ENCODE assay signal across 10 cellular contexts in genomic region chr14:22885975-22886374, GRCh38. TPM values are rescaled to one million over a fixed set of nuclear protein-coding genes. Genes with fewer than 3 reads are reported as not detected.
DNase-seq lines count a peak whose midpoint lies in the region; ATAC-seq, FAIRE-seq and TF ChIP-seq lines count a peak whose summit lies in the region.
"Had no signal": no experiment of that assay in that cellular context is flagged by ENCODE, and none has a peak within 500 bp of the region (broad histone marks: within the 10 kb centered on the region; RNA-seq: fewer than 3 reads in every experiment).

No MANE protein-coding gene starts in this region.

- ATAC-seq in stimulated activated naive CD8-positive, alpha-beta T cell treated with anti-CD3 and anti-CD28 coated beads, Interleukin-15, Interleukin-2, amounts not matched to agents 100 U/mL and 50 U/mL, for 24 hours, result no peak
- ATAC-seq in K562 (no peak), HG03280 (IDR thresholded peaks at IDR 0.05; ENCODE audit: unreplicated experiment) (no peak)

- H3K27me3 ChIP-seq in K562 (ENCODE audit: control insufficient read depth in 2 of 2, insufficient read depth in 2 of 2, low read length in 2 of 2) (no peaks in the 10 kb centered on the region), muscle layer of colon (ENCODE audit: control insufficient read depth in 1 of 2, insufficient read depth in 2 of 2, low read length in 2 of 2) (no peaks in the 10 kb centered on the region)
- H3K27me3 ChIP-seq: brain microvascular endothelial cell had no signal

- in situ Hi-C loops in K562 (cut with MboI), result no loop called here

- POLR2A ChIA-PET in K562 (lab: Yijun Ruan, JAX), result interaction anchor here (0.6 to 1.6 kb wide), 6 partner anchors 10 to 336 kb away, joined by 3 to 6 read pairs (median 4); no protein-coding TSS in a partner anchor

- H3K27ac Mint-ChIP-seq in stimulated activated naive CD8-positive, alpha-beta T cell treated with anti-CD3 and anti-CD28 coated beads, Interleukin-15, Interleukin-2, amounts not matched to agents 100 ng/mL and 50 ng/mL, for 24 hours, result peak overlapping the region; percentile 24

- no peaks in the 10 kb centered on the region for H3K36me3 Mint-ChIP-seq in stimulated activated naive CD8-positive, alpha-beta T cell treated with anti-CD3 and anti-CD28 coated beads, Interleukin-15, Interleukin-2, amounts not matched to agents 100 ng/mL and 50 ng/mL, for 24 hours (ENCODE audit: low read depth)

- no peaks in the 10 kb centered on the region for H3K36me3 ChIP-seq in K562 (ENCODE audit: control insufficient read depth, insufficient read depth, low read length)
- H3K36me3 ChIP-seq in muscle layer of colon (ENCODE audit: insufficient read depth, low read length), result no peaks in the 10 kb centered on the region
- H3K36me3 ChIP-seq: brain microvascular endothelial cell had no signal

- CTCF ChIA-PET in K562 (lab: Yijun Ruan, JAX; ENCODE audit: low intra/inter-chr PET ratio), result interaction anchor here (0.5 kb wide), 1 partner anchor 329 kb away, joined by 3 read pairs; no protein-coding TSS in a partner anchor

- H3K4me2 ChIP-seq in K562 (ENCODE audit: insufficient read depth, low read length), result peak overlapping the region; percentile 87

- DNase-seq in stimulated activated naive CD8-positive, alpha-beta T cell treated with anti-CD3 and anti-CD28 coated beads, Interleukin-15, Interleukin-2, amounts not matched to agents 100 U/mL and 50 U/mL, for 24 hours, result no peak
- DNase-seq in K562 (ENCODE audit: extremely low read depth in 1 of 4, low spot score in 3 of 4), result no peak
- no peak for DNase-seq in NCI-H1092 (lab: John Stamatoyannopoulos, UW)
- DNase-seq in HPDE6-E6E7 (ENCODE audit: extremely low spot score), result no peak
- DNase-seq in NCI-H1417 (lab: John Stamatoyannopoulos, UW), result no peak
- DNase-seq: NCI-H187 treated with DMSO at 0.1 percent for 48 hours had no signal

- intact Hi-C loops in K562 (cut with micrococcal nuclease), result no loop called here

- no peaks in the 10 kb centered on the region for H4K20me1 ChIP-seq in K562 (replicated peaks; ENCODE audit: control insufficient read depth, insufficient read depth, low read length)

- 92% methylated on average over 15 of the region's 21 CpGs for WGBS in K562 (ENCODE audit: insufficient coverage, low coverage, missing lambda C conversion rate)

- no peaks in the 10 kb centered on the region for H3K9me1 ChIP-seq in K562 (ENCODE audit: control insufficient read depth, insufficient read depth, low read length)

- H3K4me1 ChIP-seq in K562 (replicated peaks in 1 of 2; ENCODE audit: control insufficient read depth in 2 of 2, insufficient read depth in 2 of 2, low read length in 2 of 2) (peaks cover 26 to 40% of the 10 kb centered on the region in 2 experiments), muscle layer of colon (ENCODE audit: insufficient read depth, low read length) (peaks cover 22% of the 10 kb centered on the region)

- peak overlapping the region; percentile 96 for H2AFZ ChIP-seq in K562 (ENCODE audit: low read depth, low read length)

- no peak for FAIRE-seq in K562 (lab: Jason Lieb, UNC)

- H3K9me3 ChIP-seq in K562 (replicated peaks; ENCODE audit: control insufficient read depth, insufficient read depth, low read depth, low read length) (no peaks in the 10 kb centered on the region), muscle layer of colon (ENCODE audit: low read length) (no peaks in the 10 kb centered on the region)

- H3K79me2 ChIP-seq in K562 (ENCODE audit: control insufficient read depth, insufficient read depth, low read length), result peaks cover 14% of the 10 kb centered on the region

- H3K4me3 ChIP-seq in K562 (no peak overlapping the region), muscle layer of colon (ENCODE audit: low read depth in 1 of 2, low read length in 2 of 2) (no peak overlapping the region)

- H3K27ac ChIP-seq in K562 (ENCODE audit: extremely low read depth, low read depth, low read length), result no peak overlapping the region
- peak overlapping the region; percentile 43 for H3K27ac ChIP-seq in muscle layer of colon (ENCODE audit: low read depth, low read length)
- H3K27ac ChIP-seq: brain microvascular endothelial cell had no signal

- no peak for TF ChIP-seq POLR2A in K562 (conservative IDR thresholded peaks at IDR 0.05)

- H3K27me3 Mint-ChIP-seq in stimulated activated naive CD8-positive, alpha-beta T cell treated with anti-CD3 and anti-CD28 coated beads, Interleukin-15, Interleukin-2, amounts not matched to agents 100 ng/mL and 50 ng/mL, for 24 hours, result no peaks in the 10 kb centered on the region

- no peaks in the 10 kb centered on the region for H3K9me3 Mint-ChIP-seq in stimulated activated naive CD8-positive, alpha-beta T cell treated with anti-CD3 and anti-CD28 coated beads, Interleukin-15, Interleukin-2, amounts not matched to agents 100 ng/mL and 50 ng/mL, for 24 hours

- H3K4me3 Mint-ChIP-seq in stimulated activated naive CD8-positive, alpha-beta T cell treated with anti-CD3 and anti-CD28 coated beads, Interleukin-15, Interleukin-2, amounts not matched to agents 100 ng/mL and 50 ng/mL, for 24 hours, result peak overlapping the region; percentile 52

- H3K4me1 Mint-ChIP-seq in stimulated activated naive CD8-positive, alpha-beta T cell treated with anti-CD3 and anti-CD28 coated beads, Interleukin-15, Interleukin-2, amounts not matched to agents 100 ng/mL and 50 ng/mL, for 24 hours (ENCODE audit: low read depth), result peaks cover 64% of the 10 kb centered on the region

- TF ChIP-seq EP300 in K562 (IDR thresholded peaks at IDR 0.05; ENCODE audit: low read length), result no peak

- no peak for TF ChIP-seq CTCF in K562 (IDR thresholded peaks at IDR 0.05 in 2 of 3, conservative IDR thresholded peaks at IDR 0.05 in 1 of 3; ENCODE audit: insufficient read depth in 2 of 3, low read depth in 1 of 3, low read length in 3 of 3)

- H3K9ac ChIP-seq in K562 (ENCODE audit: insufficient read depth in 1 of 2, low read depth in 2 of 2, low read length in 2 of 2) (peak overlapping the region in 1 of 2 experiments; percentile 91; a peak in 2 of 4 replicates), muscle layer of colon (ENCODE audit: low read length) (no peak overlapping the region)

- TSS peak; percentile 65 for BruUV-seq in K562 (replicated peaks; lab: Mats Ljungman, UMichigan)

- TF ChIP-seq RAD21 in K562 (CRISPR knock-in tag; conservative IDR thresholded peaks at IDR 0.05 in 1 of 2, IDR thresholded peaks at IDR 0.05 in 1 of 2), result no peak

RNA-seq across cellular contexts. Expression of gene REM2, which starts 3.0 kb away (rescaled TPM):
- 1.2 and 3.0 TPM in 2 replicates for total RNA-seq in K562 (2011; cell fraction: chromatin; rRNA removed; ENCODE audit: low replicate concordance)
- 3.0 and 3.8 TPM in 2 replicates for total RNA-seq in K562 (2011; cell fraction: nucleolus; rRNA removed)
- 2.4 and 2.7 TPM in 2 replicates for total RNA-seq in K562 (2011; cell fraction: nucleoplasm; rRNA removed)
- total RNA-seq in K562 (2014; rRNA removed), result 0.29 and 0.36 TPM in 2 replicates
- 0.18 and 0.51 TPM in 2 replicates for total RNA-seq in K562 (2014; rRNA removed; fragmentation: Illumina TruSeq; extraction: Trizol)
- 0.25 and 0.34 TPM in 2 replicates for total RNA-seq in K562 (2015; rRNA removed; fragmentation: Illumina TruSeq; extraction: Trizol)
- 0.40 and 0.69 TPM in 2 replicates for total RNA-seq in K562 (2021)
- polyA plus RNA-seq in K562 (2011; rRNA removed), result 0.91 and 1.0 TPM in 2 replicates
- 0.40 and 0.47 TPM in 2 replicates for polyA plus RNA-seq in K562 (2011; cell fraction: cytosol; rRNA removed)
- 1.2 and 2.3 TPM in 2 replicates for polyA plus RNA-seq in K562 (2011; cell fraction: nucleus; rRNA removed)
- polyA plus RNA-seq in K562 (2012), result 0.82 and 1.1 TPM in 2 replicates
- polyA plus RNA-seq in K562 (2014; fragmentation: Illumina TruSeq; extraction: Trizol), result 0.21 and 0.25 TPM in 2 replicates
- under 1 TPM; 0.38 to 0.50 TPM for polyA plus RNA-seq in K562 (2014; fragmentation: Nextera tagmentation; extraction: Ambion mirVana)
- 0.20 and 0.97 TPM in 2 replicates for polyA plus RNA-seq in K562 (2014; rRNA removed)
- 0.32 and 0.48 TPM in 2 replicates for polyA minus RNA-seq in K562 (2011; rRNA and poly(A)+ RNA removed)
- polyA minus RNA-seq in K562 (2011; cell fraction: cytosol; rRNA and poly(A)+ RNA removed), result not detected in 2 replicates
- polyA minus RNA-seq in K562 (2011; cell fraction: nucleus; rRNA and poly(A)+ RNA removed), result 0.81 and 1.9 TPM in 2 replicates

RNA-seq across cellular contexts. Expression of gene LRP10, which starts 14.4 kb away (rescaled TPM):
- total RNA-seq in K562 (2011; cell fraction: chromatin; rRNA removed; ENCODE audit: low replicate concordance), result 26.2 and 103 TPM in 2 replicates
- total RNA-seq in K562 (2011; cell fraction: nucleolus; rRNA removed), result 119 and 150 TPM in 2 replicates
- 79.0 and 80.1 TPM in 2 replicates for total RNA-seq in K562 (2011; cell fraction: nucleoplasm; rRNA removed)
- total RNA-seq in K562 (2014; rRNA removed) (10.9 and 14.9 TPM in 2 replicates), K562 (2014; rRNA removed; fragmentation: Illumina TruSeq; extraction: Trizol) (4.9 and 5.5 TPM in 2 replicates), K562 (2015; rRNA removed; fragmentation: Illumina TruSeq; extraction: Trizol) (6.9 and 8.1 TPM in 2 replicates), K562 (2021) (40.7 and 45.5 TPM in 2 replicates)
- polyA plus RNA-seq in K562 (2011; rRNA removed) (16.0 and 25.1 TPM in 2 replicates), K562 (2014; fragmentation: Illumina TruSeq; extraction: Trizol) (27.2 and 34.5 TPM in 2 replicates), K562 (2014; fragmentation: Nextera tagmentation; extraction: Ambion mirVana) (1 to 10 TPM; 1.3 to 2.3 TPM), K562 (2014; rRNA removed) (12.7 and 15.9 TPM in 2 replicates)
- 18.9 and 40.0 TPM in 2 replicates for polyA plus RNA-seq in K562 (2011; cell fraction: cytosol; rRNA removed)
- 17.1 and 30.2 TPM in 2 replicates for polyA plus RNA-seq in K562 (2011; cell fraction: nucleus; rRNA removed)
- 36.0 and 70.6 TPM in 2 replicates for polyA plus RNA-seq in K562 (2012)
- 15.2 and 24.3 TPM in 2 replicates for polyA minus RNA-seq in K562 (2011; rRNA and poly(A)+ RNA removed)
- polyA minus RNA-seq in K562 (2011; cell fraction: cytosol; rRNA and poly(A)+ RNA removed), result 36.7 and 48.5 TPM in 2 replicates
- polyA minus RNA-seq in K562 (2011; cell fraction: nucleus; rRNA and poly(A)+ RNA removed), result 16.7 and 17.0 TPM in 2 replicates

RNA-seq across cellular contexts. Expression of gene RBM23, which starts 33.0 kb away (rescaled TPM):
- 87.2 and 129 TPM in 2 replicates for total RNA-seq in K562 (2011; cell fraction: chromatin; rRNA removed; ENCODE audit: low replicate concordance)
- total RNA-seq in K562 (2011; cell fraction: nucleolus; rRNA removed), result 74.0 and 76.5 TPM in 2 replicates
- 81.6 and 84.0 TPM in 2 replicates for total RNA-seq in K562 (2011; cell fraction: nucleoplasm; rRNA removed)
- total RNA-seq in K562 (2014; rRNA removed) (46.0 and 68.2 TPM in 2 replicates), K562 (2014; rRNA removed; fragmentation: Illumina TruSeq; extraction: Trizol) (48.9 and 53.2 TPM in 2 replicates), K562 (2015; rRNA removed; fragmentation: Illumina TruSeq; extraction: Trizol) (66.8 and 73.0 TPM in 2 replicates), K562 (2021) (56.0 and 58.5 TPM in 2 replicates)
- polyA plus RNA-seq in K562 (2011; rRNA removed) (36.2 and 57.8 TPM in 2 replicates), K562 (2014; fragmentation: Illumina TruSeq; extraction: Trizol) (50.2 and 69.0 TPM in 2 replicates), K562 (2014; fragmentation: Nextera tagmentation; extraction: Ambion mirVana) (100 to 1,000 TPM in 1 of 2 experiments, 10 to 100 TPM in 1; 67.8 to 102 TPM), K562 (2014; rRNA removed) (47.1 and 50.4 TPM in 2 replicates)
- 57.1 and 82.5 TPM in 2 replicates for polyA plus RNA-seq in K562 (2011; cell fraction: cytosol; rRNA removed)
- 68.8 and 78.6 TPM in 2 replicates for polyA plus RNA-seq in K562 (2011; cell fraction: nucleus; rRNA removed)
- 43.1 and 49.8 TPM in 2 replicates for polyA plus RNA-seq in K562 (2012)
- polyA minus RNA-seq in K562 (2011; rRNA and poly(A)+ RNA removed), result 65.1 and 89.3 TPM in 2 replicates
- polyA minus RNA-seq in K562 (2011; cell fraction: cytosol; rRNA and poly(A)+ RNA removed), result 26.5 and 31.2 TPM in 2 replicates
- 24.9 and 39.5 TPM in 2 replicates for polyA minus RNA-seq in K562 (2011; cell fraction: nucleus; rRNA and poly(A)+ RNA removed)

RNA-seq across cellular contexts. Expression of gene PRMT5, which starts 43.2 kb away (rescaled TPM):
- 278 and 432 TPM in 2 replicates for total RNA-seq in K562 (2011; cell fraction: chromatin; rRNA removed; ENCODE audit: low replicate concordance)
- 251 and 313 TPM in 2 replicates for total RNA-seq in K562 (2011; cell fraction: nucleolus; rRNA removed)
- total RNA-seq in K562 (2011; cell fraction: nucleoplasm; rRNA removed), result 210 and 241 TPM in 2 replicates
- 123 and 171 TPM in 2 replicates for total RNA-seq in K562 (2014; rRNA removed)
- total RNA-seq in K562 (2014; rRNA removed; fragmentation: Illumina TruSeq; extraction: Trizol), result 222 and 228 TPM in 2 replicates
- total RNA-seq in K562 (2015; rRNA removed; fragmentation: Illumina TruSeq; extraction: Trizol), result 245 and 276 TPM in 2 replicates
- 246 and 247 TPM in 2 replicates for total RNA-seq in K562 (2021)
- polyA plus RNA-seq in K562 (2011; rRNA removed), result 409 and 552 TPM in 2 replicates
- 792 and 841 TPM in 2 replicates for polyA plus RNA-seq in K562 (2011; cell fraction: cytosol; rRNA removed)
- polyA plus RNA-seq in K562 (2011; cell fraction: nucleus; rRNA removed), result 583 and 596 TPM in 2 replicates
- polyA plus RNA-seq in K562 (2012), result 146 and 359 TPM in 2 replicates
- polyA plus RNA-seq in K562 (2014; fragmentation: Illumina TruSeq; extraction: Trizol), result 270 and 321 TPM in 2 replicates
- polyA plus RNA-seq in K562 (2014; fragmentation: Nextera tagmentation; extraction: Ambion mirVana), result 100 to 1,000 TPM; 114 to 155 TPM
- polyA plus RNA-seq in K562 (2014; rRNA removed), result 216 and 257 TPM in 2 replicates
- 300 and 519 TPM in 2 replicates for polyA minus RNA-seq in K562 (2011; rRNA and poly(A)+ RNA removed)
- 206 and 309 TPM in 2 replicates for polyA minus RNA-seq in K562 (2011; cell fraction: cytosol; rRNA and poly(A)+ RNA removed)
- polyA minus RNA-seq in K562 (2011; cell fraction: nucleus; rRNA and poly(A)+ RNA removed), result 93.0 and 134 TPM in 2 replicates

RNA-seq across cellular contexts. Expression of gene MMP14, which starts 49.6 kb away (rescaled TPM):
- total RNA-seq in K562 (2011; cell fraction: chromatin; rRNA removed; ENCODE audit: low replicate concordance), result 9.3 and 17.2 TPM in 2 replicates
- total RNA-seq in K562 (2011; cell fraction: nucleolus; rRNA removed), result 8.4 and 8.8 TPM in 2 replicates
- total RNA-seq in K562 (2011; cell fraction: nucleoplasm; rRNA removed), result 7.2 and 9.0 TPM in 2 replicates
- total RNA-seq in K562 (2014; rRNA removed) (0.36 and 0.65 TPM in 2 replicates), K562 (2014; rRNA removed; fragmentation: Illumina TruSeq; extraction: Trizol) (0.51 and 0.80 TPM in 2 replicates), K562 (2015; rRNA removed; fragmentation: Illumina TruSeq; extraction: Trizol) (0.94 and 0.98 TPM in 2 replicates), K562 (2021) (2.3 and 4.5 TPM in 2 replicates)
- polyA plus RNA-seq in K562 (2011; rRNA removed) (2.1 and 2.9 TPM in 2 replicates), K562 (2014; fragmentation: Illumina TruSeq; extraction: Trizol) (1.2 and 1.3 TPM in 2 replicates), K562 (2014; fragmentation: Nextera tagmentation; extraction: Ambion mirVana) (not detected), K562 (2014; rRNA removed) (2.8 and 5.8 TPM in 2 replicates)
- 3.2 and 3.4 TPM in 2 replicates for polyA plus RNA-seq in K562 (2011; cell fraction: cytosol; rRNA removed)
- polyA plus RNA-seq in K562 (2011; cell fraction: nucleus; rRNA removed), result 15.7 and 30.4 TPM in 2 replicates
- polyA plus RNA-seq in K562 (2012), result 1.5 and 4.9 TPM in 2 replicates
- polyA minus RNA-seq in K562 (2011; rRNA and poly(A)+ RNA removed), result 0.35 and 0.39 TPM in 2 replicates
- 1.0 TPM in 1 of 2 replicates, not detected in the other for polyA minus RNA-seq in K562 (2011; cell fraction: cytosol; rRNA and poly(A)+ RNA removed)
- 2.0 and 2.6 TPM in 2 replicates for polyA minus RNA-seq in K562 (2011; cell fraction: nucleus; rRNA and poly(A)+ RNA removed)
